ENCODE assay signal across 8 cellular contexts in genomic region chr18:46915800-46916550, GRCh38. TPM values are rescaled to one million over a fixed set of nuclear protein-coding genes. Genes with fewer than 3 reads are reported as not detected.
DNase-seq lines count a peak whose midpoint lies in the region; ATAC-seq and TF ChIP-seq lines count a peak whose summit lies in the region.

No MANE protein-coding gene starts in this region.

- H4K20me1 ChIP-seq in DND-41 (ENCODE audit: insufficient read depth, low read length), result peaks cover 31% of the 10 kb centered on the region; the same call in 1 of the 2 replicates

- no peaks in the 10 kb centered on the region for H3K27me3 Mint-ChIP-seq in effector memory CD8-positive, alpha-beta T cell
- no peaks in the 10 kb centered on the region for H3K27me3 Mint-ChIP-seq in osteocyte (ENCODE audit: unreplicated experiment)

- H3K4me1 Mint-ChIP-seq in effector memory CD8-positive, alpha-beta T cell (ENCODE audit: low read depth in 2 of 2), result peaks cover 32 to 42% of the 10 kb centered on the region in 2 donors
- H3K4me1 Mint-ChIP-seq in osteocyte (ENCODE audit: unreplicated experiment), result peaks cover 30% of the 10 kb centered on the region

- H3K79me2 ChIP-seq in DND-41 (ENCODE audit: insufficient read depth, low read length), result peaks cover 59% of the 10 kb centered on the region

- peaks cover 45% of the 10 kb centered on the region for H3K4me1 ChIP-seq in DND-41 (ENCODE audit: insufficient read depth, low read length)

- H3K36me3 Mint-ChIP-seq in effector memory CD8-positive, alpha-beta T cell (ENCODE audit: insufficient read depth), result peaks cover 3% of the 10 kb centered on the region
- peaks cover 2% of the 10 kb centered on the region for H3K36me3 Mint-ChIP-seq in osteocyte (ENCODE audit: unreplicated experiment)

- peak overlapping the region; percentile 81 for H3K9ac ChIP-seq in DND-41 (ENCODE audit: low read depth, low read length)

- no peak for ATAC-seq in DND-41 (ENCODE audit: insufficient read depth, low read depth)
- no peak for ATAC-seq in effector memory CD8-positive, alpha-beta T cell (replicated peaks)

- DNase-seq in DND-41, result no peak
- peak; percentile 44 for DNase-seq in NCI-H146 (lab: John Stamatoyannopoulos, UW)
- no peak for DNase-seq in effector memory CD8-positive, alpha-beta T cell
- DNase-seq in osteocyte (ENCODE audit: extremely low spot score, unreplicated experiment), result no peak
- DNase-seq in NCI-H526 treated with DMSO at 0.1 percent for 48 hours (lab: John Stamatoyannopoulos, UW), result no peak
- DNase-seq in NCI-H82 treated with DMSO at 0.1 percent for 48 hours (lab: John Stamatoyannopoulos, UW; ENCODE audit: unreplicated experiment), result no peak
- DNase-seq in GF-D8 (lab: John Stamatoyannopoulos, UW), result no peak
- DNase-seq in NK-92 (lab: John Stamatoyannopoulos, UW; ENCODE audit: unreplicated experiment), result no peak

- peak overlapping the region; percentile 83 to 84 for H3K4me3 Mint-ChIP-seq in effector memory CD8-positive, alpha-beta T cell
- H3K4me3 Mint-ChIP-seq in osteocyte (ENCODE audit: unreplicated experiment), result peak overlapping the region; percentile 79

- peak overlapping the region; percentile 30 to 79; a peak in 3 of 4 replicates for H3K4me3 ChIP-seq in DND-41 (ENCODE audit: low read depth in 1 of 2, low read length in 2 of 2)

- no peaks in the 10 kb centered on the region for H3K9me3 Mint-ChIP-seq in effector memory CD8-positive, alpha-beta T cell
- H3K9me3 Mint-ChIP-seq in osteocyte (ENCODE audit: unreplicated experiment), result no peaks in the 10 kb centered on the region

- H3K27ac ChIP-seq in DND-41 (ENCODE audit: low read length), result peak overlapping the region; percentile 81

- TF ChIP-seq CTCF in DND-41 (IDR thresholded peaks at IDR 0.05; ENCODE audit: borderline replicate concordance, extremely low read depth, low read length, poor library complexity, severe bottlenecking) (no peak), osteocyte (IDR thresholded peaks at IDR 0.05) (no peak)

- H3K9me3 ChIP-seq in DND-41 (ENCODE audit: insufficient read depth, low read length, severe bottlenecking), result no peaks in the 10 kb centered on the region

- H3K27ac Mint-ChIP-seq in effector memory CD8-positive, alpha-beta T cell, result peak overlapping the region; percentile 85 to 92
- H3K27ac Mint-ChIP-seq in osteocyte (ENCODE audit: unreplicated experiment), result peak overlapping the region; percentile 87

- H3K27me3 ChIP-seq in DND-41 (ENCODE audit: insufficient read depth, low read length, poor library complexity), result no peaks in the 10 kb centered on the region

- H3K36me3 ChIP-seq in DND-41 (ENCODE audit: insufficient read depth, low read length), result no peaks in the 10 kb centered on the region

- peak overlapping the region; percentile 67 for H3K4me2 ChIP-seq in DND-41 (ENCODE audit: insufficient read depth, low read length)

- H2AFZ ChIP-seq in DND-41 (ENCODE audit: low read depth, low read length), result peak overlapping the region; percentile 96; the same call in 1 of the 2 replicates

RNA-seq across cellular contexts. Expression of gene PIAS2, which starts 1.3 kb away (rescaled TPM):
- total RNA-seq in osteocyte, result 37.9 and 50.6 TPM in 2 replicates

RNA-seq across cellular contexts. Expression of gene KATNAL2, which starts 1.4 kb away (rescaled TPM):
- 7.1 and 7.9 TPM in 2 replicates for total RNA-seq in osteocyte
